ENCODE assay signal across 14 cellular contexts in the genomic region with DNA sequence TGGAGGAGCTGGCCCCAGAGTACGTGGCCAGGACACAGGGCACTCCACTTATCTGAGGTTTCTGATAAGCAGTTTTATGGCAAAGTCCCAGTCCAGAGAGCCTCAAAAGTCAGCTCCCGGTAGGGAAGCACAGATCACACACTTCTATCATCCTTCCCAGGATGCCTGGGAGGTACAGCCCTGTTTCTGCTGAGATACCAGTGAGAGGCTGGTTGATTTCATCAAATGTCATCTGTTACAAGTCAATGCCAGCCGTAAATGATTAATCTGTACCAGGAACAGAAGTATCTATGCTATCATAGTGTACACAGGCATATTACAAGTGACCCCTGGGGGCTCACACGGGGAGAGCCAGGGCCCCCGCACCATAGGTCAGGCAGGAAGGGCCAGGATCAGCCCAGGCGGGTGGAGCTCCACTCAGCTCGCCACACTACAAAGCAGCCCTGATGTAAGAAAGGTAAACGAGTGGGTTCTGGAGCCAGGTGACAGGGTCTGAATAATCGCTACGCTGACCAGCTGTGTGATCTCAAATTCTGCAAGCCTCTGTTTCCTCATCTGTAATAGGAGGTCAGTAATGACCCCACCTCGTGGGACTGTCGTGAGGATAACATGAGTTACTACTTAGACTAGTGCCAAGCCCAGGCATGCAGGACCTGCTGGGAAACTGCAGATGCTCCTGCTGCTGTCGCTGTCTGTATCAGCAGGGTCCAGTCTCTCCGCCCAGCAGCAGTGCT. TPM values are rescaled to one million over a fixed set of nuclear protein-coding genes. Genes with fewer than 3 reads are reported as not detected.
DNase-seq lines count a peak whose midpoint lies in the region; ATAC-seq and TF ChIP-seq lines count a peak whose summit lies in the region.
"Had no signal": no experiment of that assay in that cellular context is flagged by ENCODE, and none has a peak within 500 bp of the region (broad histone marks: within the 10 kb centered on the region; RNA-seq: fewer than 3 reads in every experiment).

No MANE protein-coding gene starts in this region.

- H3K27me3 Mint-ChIP-seq in activated naive CD4-positive, alpha-beta T cell treated with anti-CD3 and anti-CD28 coated beads for 36 hours (ENCODE audit: low read depth) = no peaks in the 10 kb centered on the region
- no peaks in the 10 kb centered on the region for H3K27me3 Mint-ChIP-seq in mesothelial cell of epicardium (ENCODE audit: low read depth)

- intact Hi-C loops in activated naive CD4-positive, alpha-beta T cell treated with anti-CD3 and anti-CD28 coated beads for 36 hours (cut with micrococcal nuclease) = no loop called here
- intact Hi-C loops in upper lobe of right lung (cut with DNase I) = no loop called here

- H3K9me3 ChIP-seq in upper lobe of right lung = no peaks in the 10 kb centered on the region
- H3K9me3 ChIP-seq: HAP-1, lower lobe of right lung, prostate gland had no signal

- TF ChIP-seq CTCF in mesothelial cell of epicardium (IDR thresholded peaks at IDR 0.05; ENCODE audit: unreplicated experiment) (no peak), upper lobe of right lung (IDR thresholded peaks at IDR 0.05) (no peak)

- peak overlapping the region; percentile 9 to 63 for H3K27ac Mint-ChIP-seq in activated naive CD4-positive, alpha-beta T cell treated with anti-CD3 and anti-CD28 coated beads, Interleukin-2, amount 50 U/mL, for 72 hours
- H3K27ac Mint-ChIP-seq in activated naive CD4-positive, alpha-beta T cell treated with anti-CD3 and anti-CD28 coated beads for 36 hours = no peak overlapping the region
- H3K27ac Mint-ChIP-seq in mesothelial cell of epicardium = peak overlapping the region; percentile 7

- no peak for TF ChIP-seq POLR2A in erythroblast (IDR thresholded peaks at IDR 0.05; ENCODE audit: low read length)

- no peak for ATAC-seq in activated naive CD4-positive, alpha-beta T cell treated with anti-CD3 and anti-CD28 coated beads, Interleukin-2, amount 50 U/mL, for 72 hours
- ATAC-seq in upper lobe of right lung (no peak), GM19455 (IDR thresholded peaks at IDR 0.05; ENCODE audit: unreplicated experiment) (no peak)
- ATAC-seq: lower lobe of right lung had no signal

- peaks cover 12% of the 10 kb centered on the region for H3K4me1 Mint-ChIP-seq in activated naive CD4-positive, alpha-beta T cell treated with anti-CD3 and anti-CD28 coated beads for 36 hours (ENCODE audit: low read depth)
- H3K4me1 Mint-ChIP-seq in mesothelial cell of epicardium = peaks cover 17% of the 10 kb centered on the region

- DNase-seq in activated naive CD4-positive, alpha-beta T cell treated with anti-CD3 and anti-CD28 coated beads, Interleukin-2, amount 50 U/mL, for 72 hours (ENCODE audit: low spot score in 2 of 2) = peak in 1 of 2 donors; percentile 11
- no peak for DNase-seq in activated naive CD4-positive, alpha-beta T cell treated with anti-CD3 and anti-CD28 coated beads for 36 hours
- DNase-seq in erythroblast (lab: John Stamatoyannopoulos, UW) (peak; percentile 22 to 27), mesothelial cell of epicardium (ENCODE audit: low spot score in 2 of 2, unreplicated experiment in 2 of 2) (no peak), upper lobe of right lung (peak; percentile 42), foreskin melanocyte (no peak), NCI-H2227 (lab: John Stamatoyannopoulos, UW; ENCODE audit: unreplicated experiment) (no peak)
- DNase-seq: EL; lower lobe of right lung; NCI-H2081 treated with DMSO at 0.1 percent for 48 hours; stimulated activated CD4-positive, alpha-beta T cell treated with anti-CD3 and anti-CD28 coated beads, Interleukin-1b, Interleukin-23, amount 100 ng/mL, for 48 hours had no signal

- no peaks in the 10 kb centered on the region for H3K36me3 ChIP-seq in upper lobe of right lung
- H3K36me3 ChIP-seq: lower lobe of right lung, prostate gland had no signal

- H3K27ac ChIP-seq in upper lobe of right lung = no peak overlapping the region
- H3K27ac ChIP-seq: lower lobe of right lung, prostate gland had no signal

- H3K9me3 Mint-ChIP-seq in activated naive CD4-positive, alpha-beta T cell treated with anti-CD3 and anti-CD28 coated beads, Interleukin-2, amount 50 U/mL, for 72 hours = no peaks in the 10 kb centered on the region
- no peaks in the 10 kb centered on the region for H3K9me3 Mint-ChIP-seq in activated naive CD4-positive, alpha-beta T cell treated with anti-CD3 and anti-CD28 coated beads for 36 hours
- no peaks in the 10 kb centered on the region for H3K9me3 Mint-ChIP-seq in mesothelial cell of epicardium

- peaks cover 5 to 18% of the 10 kb centered on the region in 2 donors for H3K36me3 Mint-ChIP-seq in activated naive CD4-positive, alpha-beta T cell treated with anti-CD3 and anti-CD28 coated beads, Interleukin-2, amount 50 U/mL, for 72 hours
- peaks cover 26% of the 10 kb centered on the region for H3K36me3 Mint-ChIP-seq in activated naive CD4-positive, alpha-beta T cell treated with anti-CD3 and anti-CD28 coated beads for 36 hours (ENCODE audit: low read depth)
- H3K36me3 Mint-ChIP-seq in mesothelial cell of epicardium = peaks cover 36% of the 10 kb centered on the region

- no peaks in the 10 kb centered on the region for H3K27me3 ChIP-seq in upper lobe of right lung

- CTCF ChIA-PET in activated naive CD4-positive, alpha-beta T cell treated with anti-CD3 and anti-CD28 coated beads for 36 hours (lab: Charles Lee) = no interaction called here

- H3K4me1 ChIP-seq in upper lobe of right lung = peaks cover 6% of the 10 kb centered on the region
- H3K4me1 ChIP-seq: HAP-1, prostate gland had no signal

- H3K4me3 Mint-ChIP-seq in activated naive CD4-positive, alpha-beta T cell treated with anti-CD3 and anti-CD28 coated beads for 36 hours = no peak overlapping the region
- H3K4me3 Mint-ChIP-seq in mesothelial cell of epicardium = no peak overlapping the region

- H3K4me3 ChIP-seq in upper lobe of right lung = no peak overlapping the region
- H3K4me3 ChIP-seq: HAP-1, lower lobe of right lung, prostate gland had no signal

RNA-seq across cellular contexts. Expression of a gene that starts 17.6 kb away (rescaled TPM):
- 10 to 100 TPM; 74.3 to 75.7 TPM for total RNA-seq in activated naive CD4-positive, alpha-beta T cell treated with anti-CD3 and anti-CD28 coated beads, Interleukin-2, amount 50 U/mL, for 72 hours
- total RNA-seq in activated naive CD4-positive, alpha-beta T cell treated with anti-CD3 and anti-CD28 coated beads for 36 hours = 10 to 100 TPM; 80.2 to 85.3 TPM
- total RNA-seq in mesothelial cell of epicardium = 88.2 to 91.9 TPM (median 88.6 TPM) in 3 replicates
- 52.4 TPM for total RNA-seq in upper lobe of right lung

RNA-seq across cellular contexts. Expression of a gene that starts 37.8 kb away (rescaled TPM):
- total RNA-seq in activated naive CD4-positive, alpha-beta T cell treated with anti-CD3 and anti-CD28 coated beads, Interleukin-2, amount 50 U/mL, for 72 hours = 10 to 100 TPM; 12.4 to 21.2 TPM
- 1 to 10 TPM; 2.7 to 2.8 TPM for total RNA-seq in activated naive CD4-positive, alpha-beta T cell treated with anti-CD3 and anti-CD28 coated beads for 36 hours
- 33.4 to 35.3 TPM (median 34.1 TPM) in 3 replicates for total RNA-seq in mesothelial cell of epicardium
- 48.9 TPM for total RNA-seq in upper lobe of right lung

RNA-seq across cellular contexts. Expression of a gene that starts 53.5 kb away (rescaled TPM):
- 1 to 10 TPM; 1.1 to 1.3 TPM for total RNA-seq in activated naive CD4-positive, alpha-beta T cell treated with anti-CD3 and anti-CD28 coated beads, Interleukin-2, amount 50 U/mL, for 72 hours
- total RNA-seq in activated naive CD4-positive, alpha-beta T cell treated with anti-CD3 and anti-CD28 coated beads for 36 hours = 1 to 10 TPM; 1.2 to 1.6 TPM
- total RNA-seq in mesothelial cell of epicardium (1.6 to 1.9 TPM (median 1.7 TPM) in 3 replicates), upper lobe of right lung (0.29 TPM)

Comparison
In these comparisons a context has a peak if more than half of its experiments do, and no peak if none do; other contexts are left out.
1. DNase-seq: peak in erythroblast (2 of 2) and upper lobe of right lung (single experiment); none in activated naive CD4-positive, alpha-beta T cell treated with anti-CD3 and anti-CD28 coated beads for 36 hours (single experiment), mesothelial cell of epicardium (0 of 2), foreskin melanocyte (single experiment) and NCI-H2227 (single experiment).